ENCODE assay signal across 1 cellular context in the genomic region with DNA sequence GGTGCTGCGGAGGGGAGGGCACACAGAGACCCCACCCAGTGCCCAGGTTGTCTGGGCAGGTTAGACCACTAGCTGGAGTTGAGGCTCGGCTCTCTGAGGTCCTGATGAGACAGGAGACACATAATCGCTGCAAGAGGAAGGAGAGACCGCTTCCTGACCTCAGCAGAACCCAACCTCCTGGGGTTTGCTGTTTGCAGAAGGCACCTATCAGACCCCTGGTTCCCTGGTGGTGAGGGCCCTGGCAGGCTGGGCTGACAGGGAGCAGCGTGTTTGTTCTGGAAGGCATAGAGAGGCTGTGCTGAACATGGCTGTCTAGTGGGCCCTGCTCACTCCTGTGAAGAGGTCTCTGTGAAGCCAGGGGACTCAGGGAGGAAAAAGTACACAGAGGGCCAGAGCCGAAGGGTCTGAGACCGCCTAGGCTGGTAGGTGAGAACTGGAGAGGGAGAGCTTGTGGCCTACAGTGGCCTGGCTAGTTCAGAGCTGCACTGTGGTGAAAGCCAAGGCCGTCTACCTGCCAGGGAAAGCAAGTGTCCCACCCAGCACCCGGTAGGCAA.
A peak's percentile ranks its signal among the peaks of the same experiment; 100 is the strongest.
TF ChIP-seq lines count a peak whose summit lies in the region.

No MANE protein-coding gene starts in this region.

TF ChIP-seq in HepG2, 621 proteins besides CTCF, POLR2A, EP300 and RAD21:
- TF ChIP-seq ZNF652 (CRISPR knock-in tag; IDR thresholded peaks at IDR 0.05; ENCODE audit: borderline replicate concordance, low read depth) (0 out of 2 replicates have a peak, but pooled peaks have one; percentile 8), MXI1 (IDR thresholded peaks at IDR 0.05; ENCODE audit: borderline replicate concordance, low read depth, low read length) (0 out of 3 replicates have a peak, but pooled peaks have one; percentile 32), KDM5A (IDR thresholded peaks at IDR 0.05; ENCODE audit: borderline replicate concordance, low read length) (no peak), REXO4 (CRISPR knock-in tag; IDR thresholded peaks at IDR 0.05; ENCODE audit: borderline replicate concordance) (no peak), ZBTB7A (CRISPR knock-in tag; IDR thresholded peaks at IDR 0.05) (0 out of 2 replicates have a peak, but pooled peaks have one; percentile 20), ISX (CRISPR knock-in tag; conservative IDR thresholded peaks at IDR 0.05) (no peak), MLLT10 (CRISPR knock-in tag; IDR thresholded peaks at IDR 0.05) (no peak), ZNF44 (CRISPR knock-in tag; IDR thresholded peaks at IDR 0.05) (0 out of 2 replicates have a peak, but pooled peaks have one; percentile 7), ZNF446 (CRISPR knock-in tag; IDR thresholded peaks at IDR 0.05) (no peak), PAWR (CRISPR knock-in tag; IDR thresholded peaks at IDR 0.05; ENCODE audit: borderline replicate concordance) (no peak), ZBTB42 (CRISPR knock-in tag; IDR thresholded peaks at IDR 0.05) (peak; percentile 42; the same call in 1 of the 2 replicates), ZNF530 (CRISPR knock-in tag; IDR thresholded peaks at IDR 0.05; ENCODE audit: low read depth) (no peak), MED1 (CRISPR knock-in tag; IDR thresholded peaks at IDR 0.05) (no peak), SOX13 (IDR thresholded peaks at IDR 0.05) (no peak), SOX13 (CRISPR knock-in tag; conservative IDR thresholded peaks at IDR 0.05 in 1 of 2, IDR thresholded peaks at IDR 0.05 in 1 of 2) (0 out of 4 replicates have a peak, but pooled peaks of 1 of the 2 experiments have one; percentile 25), ZNF546 (CRISPR knock-in tag; conservative IDR thresholded peaks at IDR 0.05) (0 out of 2 replicates have a peak, but pooled peaks have one; percentile 17), ZNF562 (CRISPR knock-in tag; IDR thresholded peaks at IDR 0.05; ENCODE audit: borderline replicate concordance) (no peak), PRMT3 (CRISPR knock-in tag; IDR thresholded peaks at IDR 0.05; ENCODE audit: borderline replicate concordance, low read depth) (0 out of 2 replicates have a peak, but pooled peaks have one; percentile 81), CC2D1A (CRISPR knock-in tag; IDR thresholded peaks at IDR 0.05) (no peak), ATRX (CRISPR knock-in tag; IDR thresholded peaks at IDR 0.05; ENCODE audit: borderline replicate concordance) (no peak)
- TF ChIP-seq, protein P1, sequence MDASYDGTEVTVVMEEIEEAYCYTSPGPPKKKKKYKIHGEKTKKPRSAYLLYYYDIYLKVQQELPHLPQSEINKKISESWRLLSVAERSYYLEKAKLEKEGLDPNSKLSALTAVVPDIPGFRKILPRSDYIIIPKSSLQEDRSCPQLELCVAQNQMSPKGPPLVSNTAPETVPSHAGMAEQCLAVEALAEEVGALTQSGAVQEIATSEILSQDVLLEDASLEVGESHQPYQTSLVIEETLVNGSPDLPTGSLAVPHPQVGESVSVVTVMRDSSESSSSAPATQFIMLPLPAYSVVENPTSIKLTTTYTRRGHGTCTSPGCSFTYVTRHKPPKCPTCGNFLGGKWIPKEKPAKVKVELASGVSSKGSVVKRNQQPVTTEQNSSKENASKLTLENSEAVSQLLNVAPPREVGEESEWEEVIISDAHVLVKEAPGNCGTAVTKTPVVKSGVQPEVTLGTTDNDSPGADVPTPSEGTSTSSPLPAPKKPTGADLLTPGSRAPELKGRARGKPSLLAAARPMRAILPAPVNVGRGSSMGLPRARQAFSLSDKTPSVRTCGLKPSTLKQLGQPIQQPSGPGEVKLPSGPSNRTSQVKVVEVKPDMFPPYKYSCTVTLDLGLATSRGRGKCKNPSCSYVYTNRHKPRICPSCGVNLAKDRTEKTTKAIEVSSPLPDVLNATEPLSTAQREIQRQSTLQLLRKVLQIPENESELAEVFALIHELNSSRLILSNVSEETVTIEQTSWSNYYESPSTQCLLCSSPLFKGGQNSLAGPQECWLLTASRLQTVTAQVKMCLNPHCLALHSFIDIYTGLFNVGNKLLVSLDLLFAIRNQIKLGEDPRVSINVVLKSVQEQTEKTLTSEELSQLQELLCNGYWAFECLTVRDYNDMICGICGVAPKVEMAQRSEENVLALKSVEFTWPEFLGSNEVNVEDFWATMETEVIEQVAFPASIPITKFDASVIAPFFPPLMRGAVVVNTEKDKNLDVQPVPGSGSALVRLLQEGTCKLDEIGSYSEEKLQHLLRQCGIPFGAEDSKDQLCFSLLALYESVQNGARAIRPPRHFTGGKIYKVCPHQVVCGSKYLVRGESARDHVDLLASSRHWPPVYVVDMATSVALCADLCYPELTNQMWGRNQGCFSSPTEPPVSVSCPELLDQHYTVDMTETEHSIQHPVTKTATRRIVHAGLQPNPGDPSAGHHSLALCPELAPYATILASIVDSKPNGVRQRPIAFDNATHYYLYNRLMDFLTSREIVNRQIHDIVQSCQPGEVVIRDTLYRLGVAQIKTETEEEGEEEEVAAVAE (CRISPR knock-in tag; IDR thresholded peaks at IDR 0.05; ENCODE audit: borderline replicate concordance) = 0 out of 2 replicates have a peak, but pooled peaks have one; percentile 7
- TF ChIP-seq, protein P2, sequence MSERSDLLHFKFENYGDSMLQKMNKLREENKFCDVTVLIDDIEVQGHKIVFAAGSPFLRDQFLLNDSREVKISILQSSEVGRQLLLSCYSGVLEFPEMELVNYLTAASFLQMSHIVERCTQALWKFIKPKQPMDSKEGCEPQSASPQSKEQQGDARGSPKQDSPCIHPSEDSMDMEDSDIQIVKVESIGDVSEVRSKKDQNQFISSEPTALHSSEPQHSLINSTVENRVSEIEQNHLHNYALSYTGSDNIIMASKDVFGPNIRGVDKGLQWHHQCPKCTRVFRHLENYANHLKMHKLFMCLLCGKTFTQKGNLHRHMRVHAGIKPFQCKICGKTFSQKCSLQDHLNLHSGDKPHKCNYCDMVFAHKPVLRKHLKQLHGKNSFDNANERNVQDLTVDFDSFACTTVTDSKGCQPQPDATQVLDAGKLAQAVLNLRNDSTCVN (CRISPR knock-in tag; IDR thresholded peaks at IDR 0.05; ENCODE audit: borderline replicate concordance) = 0 out of 2 replicates have a peak, but pooled peaks have one; percentile 13
- TF ChIP-seq, protein P3, sequence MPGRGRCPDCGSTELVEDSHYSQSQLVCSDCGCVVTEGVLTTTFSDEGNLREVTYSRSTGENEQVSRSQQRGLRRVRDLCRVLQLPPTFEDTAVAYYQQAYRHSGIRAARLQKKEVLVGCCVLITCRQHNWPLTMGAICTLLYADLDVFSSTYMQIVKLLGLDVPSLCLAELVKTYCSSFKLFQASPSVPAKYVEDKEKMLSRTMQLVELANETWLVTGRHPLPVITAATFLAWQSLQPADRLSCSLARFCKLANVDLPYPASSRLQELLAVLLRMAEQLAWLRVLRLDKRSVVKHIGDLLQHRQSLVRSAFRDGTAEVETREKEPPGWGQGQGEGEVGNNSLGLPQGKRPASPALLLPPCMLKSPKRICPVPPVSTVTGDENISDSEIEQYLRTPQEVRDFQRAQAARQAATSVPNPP (CRISPR knock-in tag; IDR thresholded peaks at IDR 0.05) = peak; percentile 36; the same call in 1 of the 2 replicates
- TF ChIP-seq, protein P4, sequence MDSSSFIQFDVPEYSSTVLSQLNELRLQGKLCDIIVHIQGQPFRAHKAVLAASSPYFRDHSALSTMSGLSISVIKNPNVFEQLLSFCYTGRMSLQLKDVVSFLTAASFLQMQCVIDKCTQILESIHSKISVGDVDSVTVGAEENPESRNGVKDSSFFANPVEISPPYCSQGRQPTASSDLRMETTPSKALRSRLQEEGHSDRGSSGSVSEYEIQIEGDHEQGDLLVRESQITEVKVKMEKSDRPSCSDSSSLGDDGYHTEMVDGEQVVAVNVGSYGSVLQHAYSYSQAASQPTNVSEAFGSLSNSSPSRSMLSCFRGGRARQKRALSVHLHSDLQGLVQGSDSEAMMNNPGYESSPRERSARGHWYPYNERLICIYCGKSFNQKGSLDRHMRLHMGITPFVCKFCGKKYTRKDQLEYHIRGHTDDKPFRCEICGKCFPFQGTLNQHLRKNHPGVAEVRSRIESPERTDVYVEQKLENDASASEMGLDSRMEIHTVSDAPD (CRISPR knock-in tag; IDR thresholded peaks at IDR 0.05) = 0 out of 2 replicates have a peak, but pooled peaks have one; percentile 11
- TF ChIP-seq, protein P5, sequence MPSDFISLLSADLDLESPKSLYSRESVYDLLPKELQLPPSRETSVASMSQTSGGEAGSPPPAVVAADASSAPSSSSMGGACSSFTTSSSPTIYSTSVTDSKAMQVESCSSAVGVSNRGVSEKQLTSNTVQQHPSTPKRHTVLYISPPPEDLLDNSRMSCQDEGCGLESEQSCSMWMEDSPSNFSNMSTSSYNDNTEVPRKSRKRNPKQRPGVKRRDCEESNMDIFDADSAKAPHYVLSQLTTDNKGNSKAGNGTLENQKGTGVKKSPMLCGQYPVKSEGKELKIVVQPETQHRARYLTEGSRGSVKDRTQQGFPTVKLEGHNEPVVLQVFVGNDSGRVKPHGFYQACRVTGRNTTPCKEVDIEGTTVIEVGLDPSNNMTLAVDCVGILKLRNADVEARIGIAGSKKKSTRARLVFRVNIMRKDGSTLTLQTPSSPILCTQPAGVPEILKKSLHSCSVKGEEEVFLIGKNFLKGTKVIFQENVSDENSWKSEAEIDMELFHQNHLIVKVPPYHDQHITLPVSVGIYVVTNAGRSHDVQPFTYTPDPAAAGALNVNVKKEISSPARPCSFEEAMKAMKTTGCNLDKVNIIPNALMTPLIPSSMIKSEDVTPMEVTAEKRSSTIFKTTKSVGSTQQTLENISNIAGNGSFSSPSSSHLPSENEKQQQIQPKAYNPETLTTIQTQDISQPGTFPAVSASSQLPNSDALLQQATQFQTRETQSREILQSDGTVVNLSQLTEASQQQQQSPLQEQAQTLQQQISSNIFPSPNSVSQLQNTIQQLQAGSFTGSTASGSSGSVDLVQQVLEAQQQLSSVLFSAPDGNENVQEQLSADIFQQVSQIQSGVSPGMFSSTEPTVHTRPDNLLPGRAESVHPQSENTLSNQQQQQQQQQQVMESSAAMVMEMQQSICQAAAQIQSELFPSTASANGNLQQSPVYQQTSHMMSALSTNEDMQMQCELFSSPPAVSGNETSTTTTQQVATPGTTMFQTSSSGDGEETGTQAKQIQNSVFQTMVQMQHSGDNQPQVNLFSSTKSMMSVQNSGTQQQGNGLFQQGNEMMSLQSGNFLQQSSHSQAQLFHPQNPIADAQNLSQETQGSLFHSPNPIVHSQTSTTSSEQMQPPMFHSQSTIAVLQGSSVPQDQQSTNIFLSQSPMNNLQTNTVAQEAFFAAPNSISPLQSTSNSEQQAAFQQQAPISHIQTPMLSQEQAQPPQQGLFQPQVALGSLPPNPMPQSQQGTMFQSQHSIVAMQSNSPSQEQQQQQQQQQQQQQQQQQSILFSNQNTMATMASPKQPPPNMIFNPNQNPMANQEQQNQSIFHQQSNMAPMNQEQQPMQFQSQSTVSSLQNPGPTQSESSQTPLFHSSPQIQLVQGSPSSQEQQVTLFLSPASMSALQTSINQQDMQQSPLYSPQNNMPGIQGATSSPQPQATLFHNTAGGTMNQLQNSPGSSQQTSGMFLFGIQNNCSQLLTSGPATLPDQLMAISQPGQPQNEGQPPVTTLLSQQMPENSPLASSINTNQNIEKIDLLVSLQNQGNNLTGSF (CRISPR knock-in tag; IDR thresholded peaks at IDR 0.05) = 0 out of 2 replicates have a peak, but pooled peaks have one; percentile 10
- TF ChIP-seq, protein P6, sequence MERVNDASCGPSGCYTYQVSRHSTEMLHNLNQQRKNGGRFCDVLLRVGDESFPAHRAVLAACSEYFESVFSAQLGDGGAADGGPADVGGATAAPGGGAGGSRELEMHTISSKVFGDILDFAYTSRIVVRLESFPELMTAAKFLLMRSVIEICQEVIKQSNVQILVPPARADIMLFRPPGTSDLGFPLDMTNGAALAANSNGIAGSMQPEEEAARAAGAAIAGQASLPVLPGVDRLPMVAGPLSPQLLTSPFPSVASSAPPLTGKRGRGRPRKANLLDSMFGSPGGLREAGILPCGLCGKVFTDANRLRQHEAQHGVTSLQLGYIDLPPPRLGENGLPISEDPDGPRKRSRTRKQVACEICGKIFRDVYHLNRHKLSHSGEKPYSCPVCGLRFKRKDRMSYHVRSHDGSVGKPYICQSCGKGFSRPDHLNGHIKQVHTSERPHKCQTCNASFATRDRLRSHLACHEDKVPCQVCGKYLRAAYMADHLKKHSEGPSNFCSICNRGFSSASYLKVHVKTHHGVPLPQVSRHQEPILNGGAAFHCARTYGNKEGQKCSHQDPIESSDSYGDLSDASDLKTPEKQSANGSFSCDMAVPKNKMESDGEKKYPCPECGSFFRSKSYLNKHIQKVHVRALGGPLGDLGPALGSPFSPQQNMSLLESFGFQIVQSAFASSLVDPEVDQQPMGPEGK (CRISPR knock-in tag; IDR thresholded peaks at IDR 0.05) = no peak
